ENCODE assay signal across 21 cellular contexts in the genomic region with DNA sequence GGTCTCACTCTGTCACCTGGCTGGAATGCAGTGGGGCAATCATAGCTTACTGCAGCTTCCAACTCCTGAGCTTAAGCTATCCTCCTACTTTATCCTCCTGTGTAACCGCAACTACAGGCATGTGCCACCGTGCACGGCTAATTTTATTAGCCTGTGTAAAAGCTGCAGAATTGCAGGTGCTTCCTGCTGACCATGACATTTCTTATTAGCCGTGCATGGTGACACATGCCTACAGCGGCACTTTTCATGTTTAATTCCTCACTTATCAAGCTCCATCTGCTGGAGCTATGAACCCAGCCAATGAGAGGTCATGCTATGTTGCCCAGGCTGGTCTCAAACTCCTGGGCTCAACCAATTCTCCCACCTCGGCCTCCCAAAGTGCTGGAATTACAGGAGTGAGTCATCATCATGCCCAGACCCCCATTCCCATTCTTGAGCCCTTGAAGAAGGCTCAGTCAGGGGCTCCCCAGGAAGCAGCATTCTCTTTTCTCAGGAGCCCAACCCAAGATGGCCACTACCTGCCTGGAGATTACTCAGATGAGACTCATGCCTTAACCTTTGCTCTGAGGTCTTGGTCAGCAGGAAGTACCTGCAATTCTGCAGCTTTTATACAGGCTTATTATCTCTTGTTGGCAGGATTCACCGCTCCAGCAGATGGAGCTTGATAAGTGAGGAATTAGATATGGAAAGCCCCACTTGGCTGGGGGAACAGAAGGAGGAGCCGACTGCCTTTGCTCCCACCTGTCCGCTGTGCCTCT.
DNase-seq lines count a peak whose midpoint lies in the region; ATAC-seq and TF ChIP-seq lines count a peak whose summit lies in the region.
"Had no signal": no experiment of that assay in that cellular context is flagged by ENCODE, and none has a peak within 500 bp of the region (broad histone marks: within the 10 kb centered on the region; RNA-seq: fewer than 3 reads in every experiment).

No MANE protein-coding gene starts in this region.

- ATAC-seq in RWPE2 (ENCODE audit: low read depth) (peak; percentile 54; the same call in 2 of the 3 replicates), GM19395 (IDR thresholded peaks at IDR 0.05; ENCODE audit: unreplicated experiment) (no peak), GM18520 (IDR thresholded peaks at IDR 0.05; ENCODE audit: unreplicated experiment) (no peak)
- ATAC-seq: Right ventricle myocardium inferior, SK-N-SH treated with all-trans-retinoic acid at 6 μM for 48 hours had no signal

- H3K27ac ChIP-seq in BLaER1 (no peak overlapping the region), RWPE2 (ENCODE audit: poor library complexity, severe bottlenecking) (no peak overlapping the region)
- H3K27ac ChIP-seq: GM23248 had no signal

- H3K4me1 ChIP-seq in BLaER1: peaks cover 14% of the 10 kb centered on the region
- peaks cover 5% of the 10 kb centered on the region for H3K4me1 ChIP-seq in RWPE2 (ENCODE audit: insufficient read depth, poor library complexity, severe bottlenecking)
- H3K4me1 ChIP-seq: BE2C had no signal

- H3K9me3 ChIP-seq in BLaER1 (no peaks in the 10 kb centered on the region), RWPE2 (ENCODE audit: severe bottlenecking) (no peaks in the 10 kb centered on the region)
- H3K9me3 ChIP-seq: BE2C, MG63 had no signal

- DNase-seq in DMS79 treated with DMSO at 0.1 percent for 48 hours (lab: John Stamatoyannopoulos, UW): peak; percentile 77
- no peak for DNase-seq in RWPE2 (ENCODE audit: low spot score)
- DNase-seq in kidney tubule cell (ENCODE audit: low spot score): peak; percentile 62
- no peak for DNase-seq in AML-193 (lab: John Stamatoyannopoulos, UW)
- DNase-seq in putamen (ENCODE audit: low spot score): no peak
- DNase-seq: BE2C; GF-D8; GM23248; KBM-7; MG63; NCI-H1105 treated with DMSO at 0.1 percent for 48 hours; NCI-H187 treated with DMSO at 0.1 percent for 48 hours; NCI-H2171; NCI-H446 treated with DMSO at 0.1 percent for 48 hours; NK-92 treated with Interleukin-12 subunit alpha and Interleukin-12 subunit beta, amount 100 ng/mL, for 24 hours; OCI-M1 had no signal

- no peaks in the 10 kb centered on the region for H4K20me1 ChIP-seq in BLaER1

- H3K36me3 ChIP-seq in BLaER1 (no peaks in the 10 kb centered on the region), RWPE2 (ENCODE audit: low read depth) (no peaks in the 10 kb centered on the region)
- H3K36me3 ChIP-seq: BE2C, MG63 had no signal

- H3K27me3 ChIP-seq in BLaER1: no peaks in the 10 kb centered on the region
- H3K27me3 ChIP-seq in RWPE2 (ENCODE audit: insufficient read depth, poor library complexity, severe bottlenecking): no peaks in the 10 kb centered on the region
- H3K27me3 ChIP-seq: BE2C, MG63 had no signal

- TF ChIP-seq CTCF in RWPE2 (IDR thresholded peaks at IDR 0.05; ENCODE audit: poor library complexity, severe bottlenecking): no peak

- H3K4me2 ChIP-seq in BLaER1: peak overlapping the region; percentile 61

- H3K4me3 ChIP-seq in BLaER1 (no peak overlapping the region), RWPE2 (ENCODE audit: severe bottlenecking) (no peak overlapping the region)
- H3K4me3 ChIP-seq: GM23248, MG63 had no signal

- H3K9ac ChIP-seq in BLaER1: no peak overlapping the region
- H3K9ac ChIP-seq: GM23248 had no signal

Comparison
In these comparisons a context has a peak if more than half of its experiments do, and no peak if none do; other contexts are left out.
1. DNase-seq: peak in DMS79 treated with DMSO at 0.1 percent for 48 hours (single experiment) and kidney tubule cell (single experiment); none in RWPE2 (single experiment), AML-193 (0 of 2) and putamen (single experiment).